ENCODE assay signal across 21 cellular contexts in the genomic region with DNA sequence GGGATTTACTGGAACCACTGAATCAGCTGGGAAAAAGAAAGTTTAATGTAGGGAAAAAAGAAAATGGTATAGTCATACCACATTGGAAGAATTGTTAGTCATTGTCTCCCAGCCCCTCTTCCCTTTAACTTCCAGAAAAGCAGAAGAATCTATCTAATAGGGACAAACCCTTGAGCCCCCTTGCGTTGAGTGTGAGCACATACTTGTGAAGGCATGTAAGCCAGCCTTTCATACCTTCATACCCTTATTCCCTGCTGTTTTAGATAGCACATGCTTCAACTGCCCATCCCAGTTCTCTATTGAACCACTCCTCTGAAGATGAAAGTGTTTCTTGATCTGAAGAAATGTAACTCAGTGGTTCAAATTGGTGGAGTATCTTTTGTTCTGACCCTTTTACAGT. TPM values are rescaled to one million over a fixed set of nuclear protein-coding genes. Genes with fewer than 3 reads are reported as not detected.
DNase-seq lines count a peak whose midpoint lies in the region; ATAC-seq and TF ChIP-seq lines count a peak whose summit lies in the region.
"Had no signal": no experiment of that assay in that cellular context is flagged by ENCODE, and none has a peak within 500 bp of the region (broad histone marks: within the 10 kb centered on the region; RNA-seq: fewer than 3 reads in every experiment).

No MANE protein-coding gene starts in this region.

- no peaks in the 10 kb centered on the region for H3K27me3 ChIP-seq in BE2C
- peaks cover 3 to 25% of the 10 kb centered on the region in 2 experiments for H3K27me3 ChIP-seq in mesenchymal stem cell (ENCODE audit: control insufficient read depth in 1 of 2, insufficient read depth in 1 of 2, low read length in 2 of 2)
- no peaks in the 10 kb centered on the region for H3K27me3 ChIP-seq in testis
- H3K27me3 ChIP-seq: vagina had no signal

- no peak overlapping the region for H2BK120ac ChIP-seq in mesenchymal stem cell (ENCODE audit: low read depth, low read length)

- 11% methylated on average over 1 of the region's 1 CpG for WGBS in mesenchymal stem cell
- 60 to 71% methylated on average over 1 of the region's 1 CpG for WGBS in testis, 2 donors

- H3K27ac ChIP-seq in mesenchymal stem cell (ENCODE audit: low read length, poor library complexity, severe bottlenecking) (no peak overlapping the region), testis (no peak overlapping the region)
- H3K27ac ChIP-seq: prostate gland, vagina had no signal

- no peak overlapping the region for H2BK15ac ChIP-seq in mesenchymal stem cell (ENCODE audit: low read depth, poor library complexity, severe bottlenecking)

- no peak overlapping the region for H2AK5ac ChIP-seq in mesenchymal stem cell (ENCODE audit: low read length, severe bottlenecking)

- TF ChIP-seq POLR2A in testis (IDR thresholded peaks at IDR 0.05): no peak

- no peak overlapping the region for H3K4me2 ChIP-seq in mesenchymal stem cell (ENCODE audit: low read length, poor library complexity, severe bottlenecking)

- H4K91ac ChIP-seq in mesenchymal stem cell (ENCODE audit: low read length): no peak overlapping the region

- H3K4me3 ChIP-seq in BE2C (ENCODE audit: low read depth, low read length) (no peak overlapping the region), mesenchymal stem cell (ENCODE audit: insufficient read depth in 1 of 2, low read depth in 1 of 2, low read length in 2 of 2) (no peak overlapping the region), testis (no peak overlapping the region)
- H3K4me3 ChIP-seq: prostate gland, vagina had no signal

- POLR2A ChIA-PET in WTC11 (lab: Charles Lee): no interaction called here

- no peak overlapping the region for H2BK5ac ChIP-seq in mesenchymal stem cell (ENCODE audit: low read depth, low read length, poor library complexity, severe bottlenecking)

- H3K9ac ChIP-seq in mesenchymal stem cell (ENCODE audit: low read length): no peak overlapping the region

- no peak overlapping the region for H3K18ac ChIP-seq in mesenchymal stem cell (ENCODE audit: low read depth in 1 of 2, low read length in 2 of 2)

- peaks cover 12% of the 10 kb centered on the region for H3K36me3 Mint-ChIP-seq in WTC11
- no peaks in the 10 kb centered on the region for H3K36me3 Mint-ChIP-seq in activated CD8-positive, alpha-beta memory T cell treated with anti-CD3 and anti-CD28 coated beads, Interleukin-2, amount 10 ng/mL, durations not matched to agents 7 days and 5 days

- peak; percentile 85 for ATAC-seq in WTC11
- ATAC-seq in activated CD8-positive, alpha-beta memory T cell treated with anti-CD3 and anti-CD28 coated beads, Interleukin-2, amount 10 ng/mL, durations not matched to agents 7 days and 5 days: no peak
- ATAC-seq: activated CD4-positive, CD25-positive, alpha-beta regulatory T cell treated with anti-CD3 and anti-CD28 coated beads, Interleukin-2, amount 50 U/mL, for 24 hours; HCT116; naive thymus-derived CD8-positive, alpha-beta T cell had no signal

- H3K36me3 ChIP-seq in BE2C (no peaks in the 10 kb centered on the region), mesenchymal stem cell (ENCODE audit: control insufficient read depth in 1 of 2, insufficient read depth in 2 of 2, low read depth in 1 of 2, low read length in 2 of 2) (no peaks in the 10 kb centered on the region), testis (ENCODE audit: low read depth, missing control alignments) (no peaks in the 10 kb centered on the region)
- H3K36me3 ChIP-seq: prostate gland, vagina had no signal

- no peaks in the 10 kb centered on the region for H3K79me1 ChIP-seq in mesenchymal stem cell (replicated peaks; ENCODE audit: low read length, poor library complexity, severe bottlenecking)

- H3K9me3 ChIP-seq in BE2C (peaks cover 5% of the 10 kb centered on the region; the same call in 1 of the 2 replicates), mesenchymal stem cell (ENCODE audit: control insufficient read depth, low read length) (no peaks in the 10 kb centered on the region), testis (no peaks in the 10 kb centered on the region)
- H3K9me3 ChIP-seq: prostate gland, vagina had no signal

- no peak overlapping the region for H3K23ac ChIP-seq in mesenchymal stem cell (ENCODE audit: low read length in 2 of 2)

- H3K4me1 ChIP-seq in BE2C (no peaks in the 10 kb centered on the region), mesenchymal stem cell (ENCODE audit: control insufficient read depth, insufficient read depth, low read depth, low read length) (no peaks in the 10 kb centered on the region), testis (no peaks in the 10 kb centered on the region)
- H3K4me1 ChIP-seq: prostate gland, vagina had no signal

- H3K27ac Mint-ChIP-seq in WTC11: no peak overlapping the region
- no peak overlapping the region for H3K27ac Mint-ChIP-seq in activated CD8-positive, alpha-beta memory T cell treated with anti-CD3 and anti-CD28 coated beads, Interleukin-2, amount 10 ng/mL, durations not matched to agents 7 days and 5 days

- intact Hi-C loops in testis (cut with DNase I; ENCODE audit: low total_unique reads): no loop called here

- H4K8ac ChIP-seq in mesenchymal stem cell (ENCODE audit: low read length): no peak overlapping the region

- H3K4me1 Mint-ChIP-seq in WTC11: no peaks in the 10 kb centered on the region
- H3K4me1 Mint-ChIP-seq in activated CD8-positive, alpha-beta memory T cell treated with anti-CD3 and anti-CD28 coated beads, Interleukin-2, amount 10 ng/mL, durations not matched to agents 7 days and 5 days: no peaks in the 10 kb centered on the region
- H3K4me1 Mint-ChIP-seq: naive thymus-derived CD8-positive, alpha-beta T cell had no signal

- H3K14ac ChIP-seq in mesenchymal stem cell (ENCODE audit: low read length in 2 of 2): no peak overlapping the region

- H3K9me3 Mint-ChIP-seq in WTC11: peaks cover 38% of the 10 kb centered on the region
- H3K9me3 Mint-ChIP-seq in activated CD8-positive, alpha-beta memory T cell treated with anti-CD3 and anti-CD28 coated beads, Interleukin-2, amount 10 ng/mL, durations not matched to agents 7 days and 5 days (ENCODE audit: low read depth): no peaks in the 10 kb centered on the region

- H2BK12ac ChIP-seq in mesenchymal stem cell (ENCODE audit: low read length in 2 of 2): no peak overlapping the region

- CTCF ChIA-PET in WTC11 (lab: Charles Lee): no interaction called here
- CTCF ChIA-PET in activated CD8-positive, alpha-beta memory T cell treated with anti-CD3 and anti-CD28 coated beads, Interleukin-2, amount 10 ng/mL, durations not matched to agents 7 days and 5 days (lab: Charles Lee): interaction anchor here (0.6 to 1.5 kb wide), 2 partner anchors 16 to 17 kb away, joined by 3 read pairs; no protein-coding TSS in a partner anchor

- H3K27me3 Mint-ChIP-seq in WTC11 (ENCODE audit: low read depth): peaks cover 41% of the 10 kb centered on the region
- peaks cover 31% of the 10 kb centered on the region for H3K27me3 Mint-ChIP-seq in activated CD8-positive, alpha-beta memory T cell treated with anti-CD3 and anti-CD28 coated beads, Interleukin-2, amount 10 ng/mL, durations not matched to agents 7 days and 5 days

- H3K4ac ChIP-seq in mesenchymal stem cell (ENCODE audit: low read depth in 1 of 2, low read length in 2 of 2): no peak overlapping the region

- no peak overlapping the region for H2AFZ ChIP-seq in mesenchymal stem cell (ENCODE audit: low read depth, low read length)

- H3K4me3 Mint-ChIP-seq in WTC11: no peak overlapping the region
- no peak overlapping the region for H3K4me3 Mint-ChIP-seq in activated CD8-positive, alpha-beta memory T cell treated with anti-CD3 and anti-CD28 coated beads, Interleukin-2, amount 10 ng/mL, durations not matched to agents 7 days and 5 days
- H3K4me3 Mint-ChIP-seq: naive thymus-derived CD8-positive, alpha-beta T cell had no signal

- DNase-seq in BE2C (no peak), HT1080 (ENCODE audit: low read depth) (peak; percentile 41), WTC11 (ENCODE audit: low spot score) (no peak), mesenchymal stem cell (peak; percentile 46), NCI-H510A treated with DMSO at 0.1 percent for 48 hours (lab: John Stamatoyannopoulos, UW) (no peak), testis (no peak), superior temporal gyrus (ENCODE audit: extremely low spot score) (no peak)
- DNase-seq in activated CD8-positive, alpha-beta memory T cell treated with anti-CD3 and anti-CD28 coated beads, Interleukin-2, amount 10 ng/mL, durations not matched to agents 7 days and 5 days: no peak
- DNase-seq: activated naive CD4-positive, alpha-beta T cell; cortex of kidney; GDM1; naive thymus-derived CD8-positive, alpha-beta T cell; NCI-H2081; stimulated activated naive CD4-positive, alpha-beta T cell treated with Interleukin-2 at 50 U/mL for 16 hours had no signal

- 0 out of 2 replicates have a peak, but pooled peaks have one; percentile 7 for TF ChIP-seq CTCF in BE2C (IDR thresholded peaks at IDR 0.05; ENCODE audit: low read depth, low read length)
- TF ChIP-seq CTCF in WTC11 (IDR thresholded peaks at IDR 0.05): no peak
- no peak for TF ChIP-seq CTCF in testis (IDR thresholded peaks at IDR 0.05)

TF ChIP-seq in WTC11, 78 proteins besides CTCF, POLR2A, EP300 and RAD21 (continues in another document):
- TF ChIP-seq TEAD1 (CRISPR knock-in tag; IDR thresholded peaks at IDR 0.05) (no peak), ATF1 (CRISPR knock-in tag; IDR thresholded peaks at IDR 0.05) (no peak), JAZF1 (CRISPR knock-in tag; IDR thresholded peaks at IDR 0.05) (no peak)
- TF ChIP-seq, protein P1, sequence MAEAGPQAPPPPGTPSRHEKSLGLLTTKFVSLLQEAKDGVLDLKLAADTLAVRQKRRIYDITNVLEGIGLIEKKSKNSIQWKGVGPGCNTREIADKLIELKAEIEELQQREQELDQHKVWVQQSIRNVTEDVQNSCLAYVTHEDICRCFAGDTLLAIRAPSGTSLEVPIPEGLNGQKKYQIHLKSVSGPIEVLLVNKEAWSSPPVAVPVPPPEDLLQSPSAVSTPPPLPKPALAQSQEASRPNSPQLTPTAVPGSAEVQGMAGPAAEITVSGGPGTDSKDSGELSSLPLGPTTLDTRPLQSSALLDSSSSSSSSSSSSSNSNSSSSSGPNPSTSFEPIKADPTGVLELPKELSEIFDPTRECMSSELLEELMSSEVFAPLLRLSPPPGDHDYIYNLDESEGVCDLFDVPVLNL (CRISPR knock-in tag; IDR thresholded peaks at IDR 0.05; ENCODE audit: borderline replicate concordance, low read depth): no peak

RNA-seq across cellular contexts. Expression of a gene that starts 6.6 kb away (rescaled TPM):
- polyA plus RNA-seq in BE2C (2012; ENCODE audit: insufficient read depth, insufficient read length, low read depth): not detected
- not detected in 2 replicates for total RNA-seq in HT1080 (2014; rRNA removed; shearing (Covaris generic))
- polyA plus RNA-seq in HT1080 (2015; cell fraction: cytosol; rRNA removed): not detected in 2 replicates
- not detected in 2 replicates for polyA plus RNA-seq in HT1080 (2015; cell fraction: nucleus; rRNA removed)
- 0.09 TPM in 1 of 3 replicates, not detected in the others for total RNA-seq in WTC11 (2021)
- not detected for polyA plus RNA-seq in mesenchymal stem cell (2013, experiment 1 of 2)
- not detected for polyA plus RNA-seq in mesenchymal stem cell (2013, experiment 2 of 2)
- 1 to 10 TPM in 1 of 2 donors, under 1 TPM in 1; 0.62 to 1.7 TPM for total RNA-seq in testis
- polyA plus RNA-seq in testis (ENCODE audit: insufficient read depth, low read depth, low replicate concordance): 4.0 TPM
- total RNA-seq in activated CD8-positive, alpha-beta memory T cell treated with anti-CD3 and anti-CD28 coated beads, Interleukin-2, amount 10 ng/mL, durations not matched to agents 7 days and 5 days: not detected
- total RNA-seq: aorta; lung microvascular endothelial cell; naive thymus-derived CD8-positive, alpha-beta T cell; T-helper 1 cell treated with Interleukin-12 subunit alpha and Interleukin-12 subunit beta and Interleukin-4 antibody, amounts not matched to agents 30 ng/mL and 1 ng/mL, for 36 hours had no signal
- polyA plus RNA-seq: naive thymus-derived CD8-positive, alpha-beta T cell had no signal

Comparison
In these comparisons a context has a peak if more than half of its experiments do, and no peak if none do; other contexts are left out.
1. DNase-seq: peak in HT1080 (single experiment) and mesenchymal stem cell (single experiment); none in BE2C (single experiment), WTC11 (single experiment), NCI-H510A treated with DMSO at 0.1 percent for 48 hours (single experiment), testis (single experiment), superior temporal gyrus (single experiment) and activated CD8-positive, alpha-beta memory T cell treated with anti-CD3 and anti-CD28 coated beads, Interleukin-2, amount 10 ng/mL, durations not matched to agents 7 days and 5 days (single experiment).